Comparison of ENCODE assay signal across 1 cellular context in the genomic region with DNA sequence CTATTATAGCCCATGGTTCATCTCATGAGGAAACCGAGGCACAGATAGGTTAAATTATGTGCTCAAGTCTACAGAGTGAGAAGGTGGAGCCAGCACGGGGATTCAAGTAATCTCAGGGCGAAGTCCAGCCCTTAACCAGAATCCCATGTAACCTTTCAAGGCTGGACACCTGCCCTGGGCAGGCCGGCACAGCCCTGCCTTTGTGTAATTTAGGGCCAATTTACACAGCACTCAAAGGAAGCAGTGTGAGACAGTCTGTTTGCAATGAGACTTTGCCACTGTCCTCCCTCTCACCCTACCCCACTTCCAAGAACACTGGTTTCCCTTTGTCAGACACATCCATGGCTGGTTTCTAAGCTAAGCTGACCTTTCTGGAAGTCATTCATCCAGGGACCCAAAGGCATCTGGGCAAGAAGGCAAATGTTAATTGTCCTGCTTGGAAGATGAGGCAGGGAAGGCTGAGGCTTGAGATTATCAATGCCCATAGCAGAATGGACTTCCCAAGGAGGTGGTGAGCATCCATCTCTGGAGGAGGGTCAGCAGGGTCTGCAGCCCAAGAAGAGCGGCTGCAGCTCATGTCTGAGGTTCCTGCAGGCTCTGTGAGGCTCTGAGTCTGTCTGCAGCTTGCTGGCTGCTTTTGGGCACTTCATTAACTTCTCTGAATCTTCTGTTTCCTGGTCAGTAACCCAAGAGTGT.
A peak's percentile ranks its signal among the peaks of the same experiment; 100 is the strongest.
TF ChIP-seq lines count a peak whose summit lies in the region.

No MANE protein-coding gene starts in this region.

TF ChIP-seq in HepG2, 621 proteins besides CTCF, POLR2A, EP300 and RAD21 (continued from another document):
- TF ChIP-seq, protein P1, sequence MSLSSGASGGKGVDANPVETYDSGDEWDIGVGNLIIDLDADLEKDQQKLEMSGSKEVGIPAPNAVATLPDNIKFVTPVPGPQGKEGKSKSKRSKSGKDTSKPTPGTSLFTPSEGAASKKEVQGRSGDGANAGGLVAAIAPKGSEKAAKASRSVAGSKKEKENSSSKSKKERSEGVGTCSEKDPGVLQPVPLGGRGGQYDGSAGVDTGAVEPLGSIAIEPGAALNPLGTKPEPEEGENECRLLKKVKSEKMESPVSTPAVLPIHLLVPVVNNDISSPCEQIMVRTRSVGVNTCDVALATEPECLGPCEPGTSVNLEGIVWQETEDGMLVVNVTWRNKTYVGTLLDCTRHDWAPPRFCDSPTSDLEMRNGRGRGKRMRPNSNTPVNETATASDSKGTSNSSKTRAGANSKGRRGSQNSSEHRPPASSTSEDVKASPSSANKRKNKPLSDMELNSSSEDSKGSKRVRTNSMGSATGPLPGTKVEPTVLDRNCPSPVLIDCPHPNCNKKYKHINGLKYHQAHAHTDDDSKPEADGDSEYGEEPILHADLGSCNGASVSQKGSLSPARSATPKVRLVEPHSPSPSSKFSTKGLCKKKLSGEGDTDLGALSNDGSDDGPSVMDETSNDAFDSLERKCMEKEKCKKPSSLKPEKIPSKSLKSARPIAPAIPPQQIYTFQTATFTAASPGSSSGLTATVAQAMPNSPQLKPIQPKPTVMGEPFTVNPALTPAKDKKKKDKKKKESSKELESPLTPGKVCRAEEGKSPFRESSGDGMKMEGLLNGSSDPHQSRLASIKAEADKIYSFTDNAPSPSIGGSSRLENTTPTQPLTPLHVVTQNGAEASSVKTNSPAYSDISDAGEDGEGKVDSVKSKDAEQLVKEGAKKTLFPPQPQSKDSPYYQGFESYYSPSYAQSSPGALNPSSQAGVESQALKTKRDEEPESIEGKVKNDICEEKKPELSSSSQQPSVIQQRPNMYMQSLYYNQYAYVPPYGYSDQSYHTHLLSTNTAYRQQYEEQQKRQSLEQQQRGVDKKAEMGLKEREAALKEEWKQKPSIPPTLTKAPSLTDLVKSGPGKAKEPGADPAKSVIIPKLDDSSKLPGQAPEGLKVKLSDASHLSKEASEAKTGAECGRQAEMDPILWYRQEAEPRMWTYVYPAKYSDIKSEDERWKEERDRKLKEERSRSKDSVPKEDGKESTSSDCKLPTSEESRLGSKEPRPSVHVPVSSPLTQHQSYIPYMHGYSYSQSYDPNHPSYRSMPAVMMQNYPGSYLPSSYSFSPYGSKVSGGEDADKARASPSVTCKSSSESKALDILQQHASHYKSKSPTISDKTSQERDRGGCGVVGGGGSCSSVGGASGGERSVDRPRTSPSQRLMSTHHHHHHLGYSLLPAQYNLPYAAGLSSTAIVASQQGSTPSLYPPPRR (CRISPR knock-in tag; IDR thresholded peaks at IDR 0.05; ENCODE audit: borderline replicate concordance), result peak; percentile 86; the same call in 1 of the 2 replicates
- TF ChIP-seq ZNF407 (CRISPR knock-in tag; IDR thresholded peaks at IDR 0.05; ENCODE audit: not compliant biosample characterization) (peak; percentile 4), ZNF781 (CRISPR knock-in tag; IDR thresholded peaks at IDR 0.05; ENCODE audit: borderline replicate concordance, not compliant biosample characterization) (no peak), FOXP1 (IDR thresholded peaks at IDR 0.05) (no peak), FOXP1 (CRISPR knock-in tag; IDR thresholded peaks at IDR 0.05) (peak; percentile 49; the same call in 1 of the 2 replicates), ZBTB26 (CRISPR knock-in tag; IDR thresholded peaks at IDR 0.05; ENCODE audit: borderline replicate concordance) (peak; percentile 46; the same call in 1 of the 2 replicates), ZBTB46 (CRISPR knock-in tag; IDR thresholded peaks at IDR 0.05; ENCODE audit: borderline replicate concordance) (peak; percentile 49; the same call in 1 of the 2 replicates), ZNF383 (CRISPR knock-in tag; IDR thresholded peaks at IDR 0.05; ENCODE audit: borderline replicate concordance) (0 out of 2 replicates have a peak, but pooled peaks have one; percentile 32), ZNF142 (CRISPR knock-in tag; IDR thresholded peaks at IDR 0.05) (peak; percentile 47; the same call in 1 of the 2 replicates), ZNF780A (CRISPR knock-in tag; IDR thresholded peaks at IDR 0.05) (no peak; the same call in 1 of the 2 replicates), TOE1 (CRISPR knock-in tag; IDR thresholded peaks at IDR 0.05) (no peak), RCOR2 (CRISPR knock-in tag; IDR thresholded peaks at IDR 0.05) (peak; percentile 92), REL (CRISPR knock-in tag; conservative IDR thresholded peaks at IDR 0.05) (no peak), MTA1 (CRISPR knock-in tag; IDR thresholded peaks at IDR 0.05; ENCODE audit: borderline replicate concordance) (peak; percentile 90), ISL2 (CRISPR knock-in tag; IDR thresholded peaks at IDR 0.05) (peak; percentile 88), ZNF570 (CRISPR knock-in tag; IDR thresholded peaks at IDR 0.05; ENCODE audit: borderline replicate concordance) (no peak), ZMYM2 (CRISPR knock-in tag; IDR thresholded peaks at IDR 0.05) (0 out of 2 replicates have a peak, but pooled peaks have one; percentile 54), EZH2 (conservative IDR thresholded peaks at IDR 0.05; ENCODE audit: low read depth, low read length) (no peak)
- TF ChIP-seq, protein P2, sequence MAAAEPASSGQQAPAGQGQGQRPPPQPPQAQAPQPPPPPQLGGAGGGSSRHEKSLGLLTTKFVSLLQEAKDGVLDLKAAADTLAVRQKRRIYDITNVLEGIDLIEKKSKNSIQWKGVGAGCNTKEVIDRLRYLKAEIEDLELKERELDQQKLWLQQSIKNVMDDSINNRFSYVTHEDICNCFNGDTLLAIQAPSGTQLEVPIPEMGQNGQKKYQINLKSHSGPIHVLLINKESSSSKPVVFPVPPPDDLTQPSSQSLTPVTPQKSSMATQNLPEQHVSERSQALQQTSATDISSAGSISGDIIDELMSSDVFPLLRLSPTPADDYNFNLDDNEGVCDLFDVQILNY (CRISPR knock-in tag; conservative IDR thresholded peaks at IDR 0.05), result no peak
